In genomic region chr1:5628416-5628815, GRCh38 we compare ENCODE assay signal across 22 cellular contexts.
A peak's percentile ranks its signal among the peaks of the same experiment; 100 is the strongest.
DNase-seq lines count a peak whose midpoint lies in the region; ATAC-seq and TF ChIP-seq lines count a peak whose summit lies in the region.
"Had no signal": no experiment of that assay in that cellular context is flagged by ENCODE, and none has a peak within 500 bp of the region (broad histone marks: within the 10 kb centered on the region; RNA-seq: fewer than 3 reads in every experiment).

No MANE protein-coding gene starts in this region.

- no peak overlapping the region for H3K27ac ChIP-seq in esophagus muscularis mucosa (replicated peaks in 1 of 4)
- H3K27ac ChIP-seq: BLaER1 had no signal

- peaks cover 0 to 15% (median 0%) of the 10 kb centered on the region in 4 donors for H3K27me3 ChIP-seq in esophagus muscularis mucosa
- H3K27me3 ChIP-seq: BE2C, BLaER1 had no signal

- peak; percentile 45 for DNase-seq in esophagus muscularis mucosa (ENCODE audit: extremely low spot score)
- DNase-seq in islet precursor cell, result peak; percentile 31
- DNase-seq in mucosa of descending colon, result peak in 1 of 3 donors; percentile 12
- DNase-seq in NCI-H345 treated with DMSO at 0.1 percent for 48 hours (lab: John Stamatoyannopoulos, UW; ENCODE audit: unreplicated experiment), result no peak
- no peak for DNase-seq in stimulated activated naive CD4-positive, alpha-beta T cell (lab: John Stamatoyannopoulos, UW)
- DNase-seq in middle frontal gyrus (ENCODE audit: extremely low spot score, low spot score), result no peak
- DNase-seq: 8988T; ACHN; BE2C; C1 segment of cervical spinal cord; CD4-positive, alpha-beta memory T cell; CD4-positive, CD25-positive, alpha-beta regulatory T cell; CD8-positive, alpha-beta memory T cell; DMS 273 treated with DMSO at 0.1 percent for 48 hours; DMS153; DMS53; DMS79; DND-41; EL; GDM1 had no signal

- TF ChIP-seq CTCF in esophagus muscularis mucosa (IDR thresholded peaks at IDR 0.05), result no peak
- TF ChIP-seq CTCF in mucosa of descending colon (IDR thresholded peaks at IDR 0.05), result no peak

- H3K36me3 ChIP-seq in esophagus muscularis mucosa, result no peaks in the 10 kb centered on the region
- no peaks in the 10 kb centered on the region for H3K36me3 ChIP-seq in mucosa of descending colon (ENCODE audit: low read depth)
- H3K36me3 ChIP-seq: BE2C, BLaER1 had no signal

- H3K4me1 ChIP-seq in esophagus muscularis mucosa (no peaks in the 10 kb centered on the region), mucosa of descending colon (ENCODE audit: low read depth) (no peaks in the 10 kb centered on the region)
- H3K4me1 ChIP-seq: BE2C, BLaER1 had no signal

- TF ChIP-seq POLR2A in esophagus muscularis mucosa (IDR thresholded peaks at IDR 0.05; ENCODE audit: low read depth), result no peak

- no peak for TF ChIP-seq EP300 in esophagus muscularis mucosa (IDR thresholded peaks at IDR 0.05)

- peak; percentile 54 for ATAC-seq in mucosa of descending colon
- ATAC-seq: GM12878 had no signal

- intact Hi-C loops in esophagus muscularis mucosa (cut with DNase I) (no loop called here), mucosa of descending colon (cut with DNase I, micrococcal nuclease) (no loop called here)

- H3K4me3 ChIP-seq in esophagus muscularis mucosa, result no peak overlapping the region
- no peak overlapping the region for H3K4me3 ChIP-seq in mucosa of descending colon
- H3K4me3 ChIP-seq: BLaER1, GM12878 had no signal

- WGBS in esophagus muscularis mucosa, result 92% methylated on average over 2 of the region's 2 CpGs

- H3K9me3 ChIP-seq in esophagus muscularis mucosa (no peaks in the 10 kb centered on the region), mucosa of descending colon (no peaks in the 10 kb centered on the region)
- H3K9me3 ChIP-seq: BE2C, BLaER1 had no signal

Comparison
In these comparisons a context has a peak if more than half of its experiments do, and no peak if none do; other contexts are left out.
1. DNase-seq: peak in esophagus muscularis mucosa (single experiment) and islet precursor cell (single experiment); none in NCI-H345 treated with DMSO at 0.1 percent for 48 hours (single experiment), stimulated activated naive CD4-positive, alpha-beta T cell (0 of 6) and middle frontal gyrus (single experiment).